ENCODE assay signal across 10 cellular contexts in genomic region chr1:27601321-27601770, GRCh38. TPM values are rescaled to one million over a fixed set of nuclear protein-coding genes. Genes with fewer than 3 reads are reported as not detected.
DNase-seq lines count a peak whose midpoint lies in the region; ATAC-seq, FAIRE-seq and TF ChIP-seq lines count a peak whose summit lies in the region.
"Had no signal": no experiment of that assay in that cellular context is flagged by ENCODE, and none has a peak within 500 bp of the region (broad histone marks: within the 10 kb centered on the region; RNA-seq: fewer than 3 reads in every experiment).

No MANE protein-coding gene starts in this region.

- peak; percentile 36 for FAIRE-seq in GM12892 (lab: Jason Lieb, UNC)
- FAIRE-seq: colon had no signal

- no peak for ATAC-seq in T-helper 17 cell
- ATAC-seq in HG03280 (IDR thresholded peaks at IDR 0.05; ENCODE audit: unreplicated experiment), result no peak

- no peak for TF ChIP-seq POLR2A in GM12892 (IDR thresholded peaks at IDR 0.05; ENCODE audit: low read depth, low read length)

- no peaks in the 10 kb centered on the region for H3K9me3 ChIP-seq in T-helper 17 cell (ENCODE audit: control insufficient read depth, low read length, poor library complexity, severe bottlenecking)

- peak overlapping the region; percentile 96 for H3K4me3 ChIP-seq in fibroblast of the aortic adventitia (ENCODE audit: low read depth, low read length)

- no peak overlapping the region for H3K27ac Mint-ChIP-seq in T-helper 17 cell

- DNase-seq in GM12892 (ENCODE audit: insufficient read length) (no peak), T-helper 17 cell (no peak), fibroblast of the aortic adventitia (ENCODE audit: low read depth) (no peak), retina (peak; percentile 38), GOT3 (lab: John Stamatoyannopoulos, UW) (no peak), mucosa of gallbladder (ENCODE audit: low spot score) (no peak), GM13977 (ENCODE audit: low spot score) (no peak)
- DNase-seq: NCI-H2029 treated with DMSO at 0.1 percent for 48 hours had no signal

- no peaks in the 10 kb centered on the region for H3K27me3 Mint-ChIP-seq in T-helper 17 cell

- H3K36me3 Mint-ChIP-seq in T-helper 17 cell (ENCODE audit: low read depth), result peaks cover 2% of the 10 kb centered on the region

- H3K4me1 Mint-ChIP-seq in T-helper 17 cell, result peaks cover 48% of the 10 kb centered on the region

- in situ Hi-C loops in GM13977 (cut with MboI; ENCODE audit: low pct_unique_long_range_greater_than_20kb, low sequenced_read_pairs, unreplicated experiment), result no loop called here

- TF ChIP-seq CTCF in fibroblast of the aortic adventitia (IDR thresholded peaks at IDR 0.05; ENCODE audit: insufficient read depth, low read length), result no peak
- TF ChIP-seq CTCF in GM13977 (IDR thresholded peaks at IDR 0.05; ENCODE audit: extremely low read depth, insufficient read depth, missing control alignments), result no peak

- H3K4me3 Mint-ChIP-seq in T-helper 17 cell, result peak overlapping the region; percentile 70

RNA-seq across cellular contexts. Expression of gene AHDC1, which starts 2.6 kb away (rescaled TPM):
- 2.8 TPM for polyA plus RNA-seq in GM12892 (2012; ENCODE audit: missing spikeins)
- 10 to 100 TPM; 15.9 to 18.7 TPM for total RNA-seq in T-helper 17 cell
- 14.6 and 19.1 TPM in 2 replicates for total RNA-seq in fibroblast of the aortic adventitia (ENCODE audit: low replicate concordance)
- total RNA-seq in mucosa of gallbladder, result 61.6 TPM

RNA-seq across cellular contexts. Expression of gene FGR, which starts 33.6 kb away (rescaled TPM):
- polyA plus RNA-seq in GM12892 (2012; ENCODE audit: missing spikeins), result 43.6 TPM
- total RNA-seq in T-helper 17 cell (10 to 100 TPM in 1 of 2 donors, 1 to 10 TPM in 1; 3.3 to 12.6 TPM), fibroblast of the aortic adventitia (ENCODE audit: low replicate concordance) (0.18 TPM in 1 of 2 replicates, not detected in the other), mucosa of gallbladder (7.6 TPM)
